18 cellular contexts compared by ENCODE assay signal in genomic region chr17:11643851-11644250, GRCh38. TPM values are rescaled to one million over a fixed set of nuclear protein-coding genes. Genes with fewer than 3 reads are reported as not detected.
DNase-seq lines count a peak whose midpoint lies in the region; ATAC-seq lines count a peak whose summit lies in the region.
"Had no signal": no experiment of that assay in that cellular context is flagged by ENCODE, and none has a peak within 500 bp of the region (broad histone marks: within the 10 kb centered on the region; RNA-seq: fewer than 3 reads in every experiment).

No MANE protein-coding gene starts in this region.

- no peaks in the 10 kb centered on the region for H3K27me3 ChIP-seq in naive thymus-derived CD4-positive, alpha-beta T cell (ENCODE audit: control insufficient read depth in 2 of 2, insufficient read depth in 2 of 2, low read length in 2 of 2)
- H3K27me3 ChIP-seq: BE2C; BLaER1 treated with 17β-estradiol and CSF1 and Interleukin-3, amounts not matched to agents 10 nM and 100 nM had no signal

- no peaks in the 10 kb centered on the region for H3K36me3 ChIP-seq in SK-N-MC (ENCODE audit: insufficient read depth, low read length)
- no peaks in the 10 kb centered on the region for H3K36me3 ChIP-seq in naive thymus-derived CD4-positive, alpha-beta T cell (ENCODE audit: control insufficient read depth in 2 of 3, insufficient read depth in 3 of 3, low read length in 3 of 3)
- H3K36me3 ChIP-seq: BE2C; BLaER1 treated with 17β-estradiol and CSF1 and Interleukin-3, amounts not matched to agents 10 nM and 100 nM; HAP-1 had no signal

- no peak overlapping the region for H3K4me3 Mint-ChIP-seq in naive thymus-derived CD4-positive, alpha-beta T cell
- H3K4me3 Mint-ChIP-seq: CD14-positive monocyte; CD4-positive, alpha-beta T cell; CD8-positive, alpha-beta memory T cell; HFFc6 had no signal

- H3K4me1 Mint-ChIP-seq in naive thymus-derived CD4-positive, alpha-beta T cell, result peaks cover 0 to 8% (median 0%) of the 10 kb centered on the region in 7 donors
- H3K4me1 Mint-ChIP-seq: CD8-positive, alpha-beta memory T cell had no signal

- DNase-seq in Daoy (ENCODE audit: low read depth) (peak; percentile 63), SK-N-MC (ENCODE audit: low read depth, low spot score) (no peak), NCI-H2227 treated with DMSO at 0.1 percent for 48 hours (lab: John Stamatoyannopoulos, UW) (no peak), T-helper 1 cell (no peak)
- DNase-seq in naive thymus-derived CD4-positive, alpha-beta T cell, result no peak
- DNase-seq in stimulated activated CD4-positive, alpha-beta T cell treated with anti-CD3 and anti-CD28 coated beads, Interleukin-4, amount 100 ng/mL, for 1 hour, result no peak
- no peak for DNase-seq in stimulated activated CD4-positive, alpha-beta T cell treated with anti-CD3 and anti-CD28 coated beads, Interleukin-4, amount 100 ng/mL, for 4 hours
- DNase-seq: 8988T, GOT3 had no signal

- ATAC-seq in HG03175 (IDR thresholded peaks at IDR 0.05; ENCODE audit: unreplicated experiment), result peak; percentile 9
- ATAC-seq in naive thymus-derived CD4-positive, alpha-beta T cell, result peak; percentile 14

- no peaks in the 10 kb centered on the region for H3K4me1 ChIP-seq in naive thymus-derived CD4-positive, alpha-beta T cell (ENCODE audit: control insufficient read depth in 2 of 2, insufficient read depth in 2 of 2, low read length in 2 of 2)
- H3K4me1 ChIP-seq: A549, BE2C, HAP-1 had no signal

- H3K9me3 ChIP-seq in SK-N-MC (ENCODE audit: low read depth, low read length), result no peaks in the 10 kb centered on the region
- no peaks in the 10 kb centered on the region for H3K9me3 ChIP-seq in naive thymus-derived CD4-positive, alpha-beta T cell (ENCODE audit: control insufficient read depth in 2 of 3, low read length in 3 of 3)
- H3K9me3 ChIP-seq: A549; BE2C; BLaER1 treated with 17β-estradiol and CSF1 and Interleukin-3, amounts not matched to agents 10 nM and 100 nM; HAP-1 had no signal

- intact Hi-C loops in naive thymus-derived CD4-positive, alpha-beta T cell (cut with micrococcal nuclease), result loop anchor here in 1 of 2 donors (5.0 kb wide), 1 partner anchor 767 kb away; no protein-coding TSS in a partner anchor

- no peak overlapping the region for H3K9ac ChIP-seq in SK-N-MC (ENCODE audit: insufficient read length)
- H3K9ac ChIP-seq: BLaER1 treated with 17β-estradiol and CSF1 and Interleukin-3, amounts not matched to agents 10 nM and 100 nM had no signal

- peak overlapping the region; percentile 91 for H3K4me3 ChIP-seq in SK-N-MC
- no peak overlapping the region for H3K4me3 ChIP-seq in naive thymus-derived CD4-positive, alpha-beta T cell (ENCODE audit: low read length)
- H3K4me3 ChIP-seq: A549; BLaER1 treated with 17β-estradiol and CSF1 and Interleukin-3, amounts not matched to agents 10 nM and 100 nM; HAP-1 had no signal

- CTCF ChIA-PET in naive thymus-derived CD4-positive, alpha-beta T cell (lab: Charles Lee), result interaction anchor here (0.8 to 1.2 kb wide), 3 partner anchors 9 to 997 kb away, joined by 3 to 6 read pairs (median 4); no protein-coding TSS in a partner anchor

- H3K27ac Mint-ChIP-seq in naive thymus-derived CD4-positive, alpha-beta T cell, result no peak overlapping the region
- H3K27ac Mint-ChIP-seq: CD14-positive monocyte; CD4-positive, alpha-beta T cell; CD8-positive, alpha-beta memory T cell; HFFc6 had no signal

- H3K27ac ChIP-seq in SK-N-MC, result 0 out of 2 replicates have a peak overlapping the region, but pooled peaks have one; percentile 96
- H3K27ac ChIP-seq in naive thymus-derived CD4-positive, alpha-beta T cell (ENCODE audit: low read depth, low read length), result no peak overlapping the region
- H3K27ac ChIP-seq: A549; BLaER1 treated with 17β-estradiol and CSF1 and Interleukin-3, amounts not matched to agents 10 nM and 100 nM had no signal

- peaks cover 0 to 4% (median 2%) of the 10 kb centered on the region in 11 donors for H3K9me3 Mint-ChIP-seq in naive thymus-derived CD4-positive, alpha-beta T cell
- H3K9me3 Mint-ChIP-seq: CD4-positive, alpha-beta T cell had no signal

- POLR2A ChIA-PET in naive thymus-derived CD4-positive, alpha-beta T cell (lab: Charles Lee), result no interaction called here

- no peaks in the 10 kb centered on the region for H3K36me3 Mint-ChIP-seq in naive thymus-derived CD4-positive, alpha-beta T cell
- H3K36me3 Mint-ChIP-seq: CD14-positive monocyte; CD8-positive, alpha-beta memory T cell had no signal

- peaks cover 0 to 7% (median 0%) of the 10 kb centered on the region in 5 donors for H3K27me3 Mint-ChIP-seq in naive thymus-derived CD4-positive, alpha-beta T cell
- H3K27me3 Mint-ChIP-seq: CD4-positive, alpha-beta T cell; CD8-positive, alpha-beta memory T cell had no signal

RNA-seq across cellular contexts. Expression of gene DNAH9, which starts 45.6 kb away (rescaled TPM):
- total RNA-seq in Daoy (2014; rRNA removed; shearing (Covaris generic)), result 0.74 and 16.7 TPM in 2 replicates
- total RNA-seq in naive thymus-derived CD4-positive, alpha-beta T cell, result not detected
- polyA plus RNA-seq in naive thymus-derived CD4-positive, alpha-beta T cell, result not detected
- total RNA-seq: CD4-positive, alpha-beta T cell; CD8-positive, alpha-beta memory T cell; HFFc6 had no signal
- polyA plus RNA-seq: CD14-positive monocyte; CD8-positive, alpha-beta memory T cell had no signal
